Comparison of ENCODE assay signal across 9 cellular contexts in genomic region chr13:113862191-113862765, GRCh38. TPM values are rescaled to one million over a fixed set of nuclear protein-coding genes. Genes with fewer than 3 reads are reported as not detected.
DNase-seq lines count a peak whose midpoint lies in the region; ATAC-seq and TF ChIP-seq lines count a peak whose summit lies in the region.
"Had no signal": no experiment of that assay in that cellular context is flagged by ENCODE, and none has a peak within 500 bp of the region (broad histone marks: within the 10 kb centered on the region; RNA-seq: fewer than 3 reads in every experiment).

No MANE protein-coding gene starts in this region.

- peak overlapping the region; percentile 20 for H3K27ac ChIP-seq in foreskin keratinocyte
- H3K27ac ChIP-seq in rectal smooth muscle tissue (ENCODE audit: low read depth, low read length) = peak overlapping the region; percentile 48
- H3K27ac ChIP-seq: SK-N-MC had no signal

- no peaks in the 10 kb centered on the region for H3K36me3 ChIP-seq in rectal smooth muscle tissue (ENCODE audit: control insufficient read depth, insufficient read depth, low read length)

- H3K9ac ChIP-seq in rectal smooth muscle tissue (ENCODE audit: low read length) = no peak overlapping the region

- H3K4me1 ChIP-seq in foreskin keratinocyte = peaks cover 9% of the 10 kb centered on the region
- no peaks in the 10 kb centered on the region for H3K4me1 ChIP-seq in rectal smooth muscle tissue (ENCODE audit: control insufficient read depth, insufficient read depth, low read length)

- H3K27me3 ChIP-seq in foreskin keratinocyte = no peaks in the 10 kb centered on the region
- no peaks in the 10 kb centered on the region for H3K27me3 ChIP-seq in rectal smooth muscle tissue (ENCODE audit: control insufficient read depth, insufficient read depth, low read length)

- H3K4me3 ChIP-seq in rectal smooth muscle tissue (ENCODE audit: low read length) = peak overlapping the region; percentile 63

- DNase-seq in EL = peak; percentile 72
- peak; percentile 33 for DNase-seq in T1000 (lab: John Stamatoyannopoulos, UW)
- peak in 1 of 2 donors; percentile 44 for DNase-seq in foreskin keratinocyte
- DNase-seq in GDM1 (lab: John Stamatoyannopoulos, UW) = no peak
- no peak for DNase-seq in cerebellar nuclear complex (lab: John Stamatoyannopoulos, UW)

- ATAC-seq in foreskin keratinocyte = peak; percentile 43
- no peak for ATAC-seq in HG03439 (IDR thresholded peaks at IDR 0.05; ENCODE audit: unreplicated experiment)
- ATAC-seq in GM19023 (IDR thresholded peaks at IDR 0.05; ENCODE audit: unreplicated experiment) = no peak

- TF ChIP-seq CTCF in foreskin keratinocyte (conservative IDR thresholded peaks at IDR 0.05) = no peak

RNA-seq across cellular contexts. Expression of gene GAS6, which starts 1.6 kb away (rescaled TPM):
- total RNA-seq in foreskin keratinocyte = 230 and 426 TPM in 2 replicates
- 282 and 494 TPM in 2 replicates for polyA plus RNA-seq in foreskin keratinocyte

Comparison
In these comparisons a context has a peak if more than half of its experiments do, and no peak if none do; other contexts are left out.
1. DNase-seq: peak in EL (single experiment) and T1000 (single experiment); none in GDM1 (single experiment) and cerebellar nuclear complex (0 of 2).